15 cellular contexts compared by ENCODE assay signal in genomic region chr1:150954708-150955107, GRCh38. TPM values are rescaled to one million over a fixed set of nuclear protein-coding genes. Genes with fewer than 3 reads are reported as not detected.
A peak's percentile ranks its signal among the peaks of the same experiment; 100 is the strongest.
DNase-seq lines count a peak whose midpoint lies in the region; ATAC-seq, FAIRE-seq and TF ChIP-seq lines count a peak whose summit lies in the region.
"Had no signal": no experiment of that assay in that cellular context is flagged by ENCODE, and none has a peak within 500 bp of the region (broad histone marks: within the 10 kb centered on the region; RNA-seq: fewer than 3 reads in every experiment).

No MANE protein-coding gene starts in this region.

- H3K9ac ChIP-seq in K562 (ENCODE audit: insufficient read depth in 1 of 2, low read depth in 2 of 2, low read length in 2 of 2): no peak overlapping the region
- H3K9ac ChIP-seq: BLaER1 had no signal

- ATAC-seq in K562 (peak; percentile 55; the same call in 1 of the 3 replicates), HG02798 (IDR thresholded peaks at IDR 0.05; ENCODE audit: poor library complexity, unreplicated experiment) (no peak)
- no peak for ATAC-seq in naive thymus-derived CD4-positive, alpha-beta T cell

- no peaks in the 10 kb centered on the region for H3K27me3 Mint-ChIP-seq in CD4-positive, alpha-beta memory T cell
- H3K27me3 Mint-ChIP-seq in naive thymus-derived CD4-positive, alpha-beta T cell: no peaks in the 10 kb centered on the region
- no peaks in the 10 kb centered on the region for H3K27me3 Mint-ChIP-seq in glutamatergic neuron (ENCODE audit: unreplicated experiment)

- no peaks in the 10 kb centered on the region for H3K9me3 Mint-ChIP-seq in CD4-positive, alpha-beta memory T cell
- H3K9me3 Mint-ChIP-seq in naive thymus-derived CD4-positive, alpha-beta T cell: no peaks in the 10 kb centered on the region
- H3K9me3 Mint-ChIP-seq in glutamatergic neuron (ENCODE audit: unreplicated experiment): no peaks in the 10 kb centered on the region

- in situ Hi-C loops in K562 (cut with MboI): no loop called here

- peak overlapping the region in 4 of 7 donors; percentile 1 to 22 (median 13) for H3K27ac Mint-ChIP-seq in CD4-positive, alpha-beta memory T cell
- peak overlapping the region in 3 of 9 donors; percentile 13 to 57 (median 23) for H3K27ac Mint-ChIP-seq in naive thymus-derived CD4-positive, alpha-beta T cell
- no peak overlapping the region for H3K27ac Mint-ChIP-seq in glutamatergic neuron (ENCODE audit: unreplicated experiment)

- WGBS in K562 (ENCODE audit: insufficient coverage, low coverage, missing lambda C conversion rate): 80% methylated on average over 3 of the region's 3 CpGs
- 93 to 97% (median 94%) methylated on average over 3 of the region's 3 CpGs for whole genome bisulfite sequencing in spleen, 5 donors

- H3K4me3 ChIP-seq in CD4-positive, alpha-beta memory T cell (ENCODE audit: low read length in 2 of 2): no peak overlapping the region
- H3K4me3 ChIP-seq in K562 (no peak overlapping the region), spleen (no peak overlapping the region)
- H3K4me3 ChIP-seq in naive thymus-derived CD4-positive, alpha-beta T cell (ENCODE audit: low read length): no peak overlapping the region
- H3K4me3 ChIP-seq: BLaER1 had no signal

- H3K9me3 ChIP-seq in CD4-positive, alpha-beta memory T cell (ENCODE audit: control insufficient read depth in 1 of 2, low read length in 2 of 2): no peaks in the 10 kb centered on the region
- H3K9me3 ChIP-seq in K562 (replicated peaks; ENCODE audit: control insufficient read depth, insufficient read depth, low read depth, low read length) (no peaks in the 10 kb centered on the region), spleen (no peaks in the 10 kb centered on the region)
- H3K9me3 ChIP-seq in naive thymus-derived CD4-positive, alpha-beta T cell (ENCODE audit: control insufficient read depth in 2 of 3, low read length in 3 of 3): no peaks in the 10 kb centered on the region
- H3K9me3 ChIP-seq: BLaER1 had no signal

- no peaks in the 10 kb centered on the region for H3K27me3 ChIP-seq in CD4-positive, alpha-beta memory T cell (ENCODE audit: insufficient read depth, low read length)
- no peaks in the 10 kb centered on the region for H3K27me3 ChIP-seq in K562 (ENCODE audit: control insufficient read depth in 2 of 2, insufficient read depth in 2 of 2, low read length in 2 of 2)
- H3K27me3 ChIP-seq in spleen (replicated peaks in 1 of 7): no peaks in the 10 kb centered on the region
- no peaks in the 10 kb centered on the region for H3K27me3 ChIP-seq in naive thymus-derived CD4-positive, alpha-beta T cell (ENCODE audit: control insufficient read depth in 2 of 2, insufficient read depth in 2 of 2, low read length in 2 of 2)
- H3K27me3 ChIP-seq: BLaER1 had no signal

- H3K36me3 Mint-ChIP-seq in CD4-positive, alpha-beta memory T cell: peaks cover 50 to 75% of the 10 kb centered on the region in 2 donors
- H3K36me3 Mint-ChIP-seq in naive thymus-derived CD4-positive, alpha-beta T cell: peaks cover 26 to 59% (median 33%) of the 10 kb centered on the region in 5 donors
- H3K36me3 Mint-ChIP-seq in glutamatergic neuron (ENCODE audit: unreplicated experiment): peaks cover 5% of the 10 kb centered on the region

- no peaks in the 10 kb centered on the region for H4K20me1 ChIP-seq in K562 (replicated peaks; ENCODE audit: control insufficient read depth, insufficient read depth, low read length)
- H4K20me1 ChIP-seq: BLaER1 had no signal

- H3K9me1 ChIP-seq in K562 (ENCODE audit: control insufficient read depth, insufficient read depth, low read length): no peaks in the 10 kb centered on the region

- intact Hi-C loops in CD4-positive, alpha-beta memory T cell (cut with micrococcal nuclease): no loop called here
- intact Hi-C loops in K562 (cut with micrococcal nuclease) (no loop called here), spleen (cut with DNase I; ENCODE audit: low total_unique reads) (no loop called here)
- intact Hi-C loops in naive thymus-derived CD4-positive, alpha-beta T cell (cut with micrococcal nuclease): no loop called here

- TF ChIP-seq CTCF in K562 (IDR thresholded peaks at IDR 0.05 in 2 of 3, conservative IDR thresholded peaks at IDR 0.05 in 1 of 3; ENCODE audit: insufficient read depth in 2 of 3, low read depth in 1 of 3, low read length in 3 of 3) (no peak), spleen (IDR thresholded peaks at IDR 0.05 in 8 of 11, conservative IDR thresholded peaks at IDR 0.05 in 3 of 11) (no peak), glutamatergic neuron (IDR thresholded peaks at IDR 0.05; ENCODE audit: partially characterized antibody, unreplicated experiment) (no peak)

- no peaks in the 10 kb centered on the region for H3K79me2 ChIP-seq in K562 (ENCODE audit: control insufficient read depth, insufficient read depth, low read length)

- peaks cover 48% of the 10 kb centered on the region for H3K36me3 ChIP-seq in CD4-positive, alpha-beta memory T cell (ENCODE audit: insufficient read depth, low read length)
- H3K36me3 ChIP-seq in K562 (ENCODE audit: control insufficient read depth, insufficient read depth, low read length) (peaks cover 75% of the 10 kb centered on the region), spleen (peaks cover 0 to 100% (median 89%) of the 10 kb centered on the region in 6 donors)
- peaks cover 20 to 66% (median 21%) of the 10 kb centered on the region in 3 experiments for H3K36me3 ChIP-seq in naive thymus-derived CD4-positive, alpha-beta T cell (ENCODE audit: control insufficient read depth in 2 of 3, insufficient read depth in 3 of 3, low read length in 3 of 3)

- TF ChIP-seq RAD21 in K562 (CRISPR knock-in tag; conservative IDR thresholded peaks at IDR 0.05 in 1 of 2, IDR thresholded peaks at IDR 0.05 in 1 of 2): no peak

- TF ChIP-seq EP300 in K562 (IDR thresholded peaks at IDR 0.05; ENCODE audit: low read length): no peak

- no peak overlapping the region for H3K4me3 Mint-ChIP-seq in CD4-positive, alpha-beta memory T cell
- no peak overlapping the region for H3K4me3 Mint-ChIP-seq in naive thymus-derived CD4-positive, alpha-beta T cell
- H3K4me3 Mint-ChIP-seq in glutamatergic neuron (ENCODE audit: unreplicated experiment): no peak overlapping the region

- H3K4me2 ChIP-seq in K562 (ENCODE audit: insufficient read depth, low read length): no peak overlapping the region
- H3K4me2 ChIP-seq: BLaER1 had no signal

- H2AFZ ChIP-seq in K562 (ENCODE audit: low read depth, low read length): no peak overlapping the region

- TF ChIP-seq POLR2A in K562 (conservative IDR thresholded peaks at IDR 0.05) (no peak), spleen (IDR thresholded peaks at IDR 0.05) (no peak)

- no peak for FAIRE-seq in K562 (lab: Jason Lieb, UNC)

- H3K27ac ChIP-seq in CD4-positive, alpha-beta memory T cell (ENCODE audit: low read depth, low read length): no peak overlapping the region
- H3K27ac ChIP-seq in K562 (ENCODE audit: extremely low read depth, low read depth, low read length): no peak overlapping the region
- no peak overlapping the region for H3K27ac ChIP-seq in spleen
- H3K27ac ChIP-seq in naive thymus-derived CD4-positive, alpha-beta T cell (ENCODE audit: low read depth, low read length): no peak overlapping the region
- H3K27ac ChIP-seq: BLaER1 had no signal

- H3K4me1 ChIP-seq in CD4-positive, alpha-beta memory T cell (ENCODE audit: insufficient read depth, low read length): no peaks in the 10 kb centered on the region
- H3K4me1 ChIP-seq in K562 (replicated peaks in 1 of 2; ENCODE audit: control insufficient read depth in 2 of 2, insufficient read depth in 2 of 2, low read length in 2 of 2) (no peaks in the 10 kb centered on the region), spleen (no peaks in the 10 kb centered on the region)
- no peaks in the 10 kb centered on the region for H3K4me1 ChIP-seq in naive thymus-derived CD4-positive, alpha-beta T cell (ENCODE audit: control insufficient read depth in 2 of 2, insufficient read depth in 2 of 2, low read length in 2 of 2)
- H3K4me1 ChIP-seq: BLaER1 had no signal

- peaks cover 0 to 2% (median 0%) of the 10 kb centered on the region in 4 donors for H3K4me1 Mint-ChIP-seq in CD4-positive, alpha-beta memory T cell
- H3K4me1 Mint-ChIP-seq in naive thymus-derived CD4-positive, alpha-beta T cell: peaks cover 0 to 6% (median 0%) of the 10 kb centered on the region in 7 donors
- no peaks in the 10 kb centered on the region for H3K4me1 Mint-ChIP-seq in glutamatergic neuron (ENCODE audit: low read depth, unreplicated experiment)

- POLR2A ChIA-PET in CD4-positive, alpha-beta memory T cell (lab: Charles Lee; ENCODE audit: partially characterized antibody): no interaction called here
- POLR2A ChIA-PET in K562 (lab: Yijun Ruan, JAX): interaction anchor here (0.7 to 6.5 kb wide), 5 partner anchors 8 to 52 kb away, joined by 3 to 64 read pairs (median 3); partner anchors contain the start of genes CERS2 and MINDY1
- POLR2A ChIA-PET in naive thymus-derived CD4-positive, alpha-beta T cell (lab: Charles Lee): interaction anchor here (0.7 kb wide), 1 partner anchor 44 kb away, joined by 3 read pairs; no protein-coding TSS in a partner anchor

- DNase-seq in activated CD8-positive, alpha-beta memory T cell treated with anti-CD3 and anti-CD28 coated beads, Interleukin-2, amount 50 U/mL, for 48 hours: peak; percentile 1
- no peak for DNase-seq in activated CD8-positive, alpha-beta memory T cell treated with anti-CD3 and anti-CD28 coated beads, Interleukin-2, amount 50 U/mL, for 4 hours
- DNase-seq in CD4-positive, alpha-beta memory T cell: no peak
- DNase-seq in K562 (ENCODE audit: extremely low read depth in 1 of 4, low spot score in 3 of 4): peak in 1 of 4 experiments; percentile 7
- peak; percentile 6 for DNase-seq in spleen
- DNase-seq in naive thymus-derived CD4-positive, alpha-beta T cell: no peak
- DNase-seq in glutamatergic neuron: no peak
- DNase-seq: 8988T, AML-193, Calu3, DMS 273 treated with DMSO at 0.1 percent for 48 hours, HCEC 1CT had no signal

- BruUV-seq in K562 (replicated peaks; lab: Mats Ljungman, UMichigan): no TSS peak

- CTCF ChIA-PET in CD4-positive, alpha-beta memory T cell (lab: Charles Lee; ENCODE audit: partially characterized antibody): no interaction called here
- CTCF ChIA-PET in K562 (lab: Yijun Ruan, JAX; ENCODE audit: low intra/inter-chr PET ratio): interaction anchor here (0.6 kb wide), 1 partner anchor 23 kb away, joined by 4 read pairs; no protein-coding TSS in a partner anchor
- CTCF ChIA-PET in naive thymus-derived CD4-positive, alpha-beta T cell (lab: Charles Lee): interaction anchor here (1.0 kb wide), 1 partner anchor 23 kb away, joined by 4 read pairs; no protein-coding TSS in a partner anchor

RNA-seq across cellular contexts. Expression of gene CERS2, which starts 19.9 kb away (rescaled TPM):
- total RNA-seq in CD4-positive, alpha-beta memory T cell: 100 to 1,000 TPM; 145 to 149 TPM
- polyA plus RNA-seq in CD4-positive, alpha-beta memory T cell: 100 to 1,000 TPM; 184 to 206 TPM
- total RNA-seq in K562 (2011; cell fraction: chromatin; rRNA removed; ENCODE audit: low replicate concordance): 248 and 437 TPM in 2 replicates
- 367 and 410 TPM in 2 replicates for total RNA-seq in K562 (2011; cell fraction: nucleolus; rRNA removed)
- 413 and 472 TPM in 2 replicates for total RNA-seq in K562 (2011; cell fraction: nucleoplasm; rRNA removed)
- 103 and 124 TPM in 2 replicates for total RNA-seq in K562 (2014; rRNA removed)
- total RNA-seq in K562 (2014; rRNA removed; fragmentation: Illumina TruSeq; extraction: Trizol): 147 and 163 TPM in 2 replicates
- total RNA-seq in K562 (2015; rRNA removed; fragmentation: Illumina TruSeq; extraction: Trizol): 127 and 129 TPM in 2 replicates
- total RNA-seq in K562 (2021): 233 and 235 TPM in 2 replicates
- polyA plus RNA-seq in K562 (2011; rRNA removed): 170 and 234 TPM in 2 replicates
- 171 and 248 TPM in 2 replicates for polyA plus RNA-seq in K562 (2011; cell fraction: cytosol; rRNA removed)
- polyA plus RNA-seq in K562 (2011; cell fraction: nucleus; rRNA removed): 320 and 498 TPM in 2 replicates
- polyA plus RNA-seq in K562 (2012): 121 and 218 TPM in 2 replicates
- polyA plus RNA-seq in K562 (2014; fragmentation: Illumina TruSeq; extraction: Trizol): 272 and 295 TPM in 2 replicates
- polyA plus RNA-seq in K562 (2014; fragmentation: Nextera tagmentation; extraction: Ambion mirVana): 10 to 100 TPM; 23.4 to 30.0 TPM
- polyA plus RNA-seq in K562 (2014; rRNA removed): 132 and 136 TPM in 2 replicates
- 208 and 219 TPM in 2 replicates for polyA minus RNA-seq in K562 (2011; rRNA and poly(A)+ RNA removed)
- polyA minus RNA-seq in K562 (2011; cell fraction: cytosol; rRNA and poly(A)+ RNA removed): 96.4 and 123 TPM in 2 replicates
- 53.7 and 99.9 TPM in 2 replicates for polyA minus RNA-seq in K562 (2011; cell fraction: nucleus; rRNA and poly(A)+ RNA removed)
- total RNA-seq in spleen: 100 to 1,000 TPM in 3 of 7 donors, 10 to 100 TPM in 4; 71.8 to 128 (median 98.1) TPM
- 10 to 100 TPM; 63.4 to 69.9 (median 65.1) TPM for polyA plus RNA-seq in spleen
- 100 to 1,000 TPM; 101 to 169 (median 136) TPM for total RNA-seq in naive thymus-derived CD4-positive, alpha-beta T cell
- polyA plus RNA-seq in naive thymus-derived CD4-positive, alpha-beta T cell: 100 to 1,000 TPM; 109 to 179 TPM
- total RNA-seq in glutamatergic neuron (ENCODE audit: unreplicated experiment): 94.2 TPM

RNA-seq across cellular contexts. Expression of gene ANXA9, which starts 27.4 kb away (rescaled TPM):
- under 1 TPM in 1 of 2 experiments, not detected in 1; 0.17 TPM for total RNA-seq in CD4-positive, alpha-beta memory T cell
- polyA plus RNA-seq in CD4-positive, alpha-beta memory T cell: under 1 TPM; 0.23 to 0.33 TPM
- total RNA-seq in K562 (2011; cell fraction: chromatin; rRNA removed; ENCODE audit: low replicate concordance): 1.5 and 3.7 TPM in 2 replicates
- total RNA-seq in K562 (2011; cell fraction: nucleolus; rRNA removed): 1.6 and 1.7 TPM in 2 replicates
- 1.1 and 1.2 TPM in 2 replicates for total RNA-seq in K562 (2011; cell fraction: nucleoplasm; rRNA removed)
- total RNA-seq in K562 (2014; rRNA removed) (0.36 and 0.49 TPM in 2 replicates), K562 (2014; rRNA removed; fragmentation: Illumina TruSeq; extraction: Trizol) (0.48 and 0.58 TPM in 2 replicates), K562 (2015; rRNA removed; fragmentation: Illumina TruSeq; extraction: Trizol) (0.87 and 1.1 TPM in 2 replicates), K562 (2021) (0.55 and 0.96 TPM in 2 replicates), spleen (under 1 TPM in 5 of 7 donors, not detected in 2; 0.13 to 0.92 (median 0.51) TPM), glutamatergic neuron (ENCODE audit: unreplicated experiment) (not detected)
- polyA plus RNA-seq in K562 (2011; rRNA removed) (0.88 and 1.6 TPM in 2 replicates), K562 (2014; fragmentation: Illumina TruSeq; extraction: Trizol) (0.79 and 1.1 TPM in 2 replicates), K562 (2014; fragmentation: Nextera tagmentation; extraction: Ambion mirVana) (under 1 TPM; 0.24 to 0.57 TPM), K562 (2014; rRNA removed) (0.56 and 1.2 TPM in 2 replicates), spleen (under 1 TPM; 0.12 to 0.32 (median 0.22) TPM)
- 1.3 and 3.2 TPM in 2 replicates for polyA plus RNA-seq in K562 (2011; cell fraction: cytosol; rRNA removed)
- polyA plus RNA-seq in K562 (2011; cell fraction: nucleus; rRNA removed): 1.7 and 2.9 TPM in 2 replicates
- polyA plus RNA-seq in K562 (2012): 2.6 and 3.4 TPM in 2 replicates
- 0.99 and 1.5 TPM in 2 replicates for polyA minus RNA-seq in K562 (2011; rRNA and poly(A)+ RNA removed)
- 1.2 TPM in 1 of 2 replicates, not detected in the other for polyA minus RNA-seq in K562 (2011; cell fraction: cytosol; rRNA and poly(A)+ RNA removed)
- polyA minus RNA-seq in K562 (2011; cell fraction: nucleus; rRNA and poly(A)+ RNA removed): 1.2 and 1.3 TPM in 2 replicates
- total RNA-seq in naive thymus-derived CD4-positive, alpha-beta T cell: not detected
- under 1 TPM; 0.17 to 0.38 TPM for polyA plus RNA-seq in naive thymus-derived CD4-positive, alpha-beta T cell
- total RNA-seq: Daoy had no signal

RNA-seq across cellular contexts. Expression of gene SETDB1, which starts 28.5 kb away (rescaled TPM):
- total RNA-seq in CD4-positive, alpha-beta memory T cell: 10 to 100 TPM; 71.4 to 72.6 TPM
- polyA plus RNA-seq in CD4-positive, alpha-beta memory T cell: 10 to 100 TPM in 1 of 2 donors, 1 to 10 TPM in 1; 9.8 to 14.2 TPM
- 217 and 258 TPM in 2 replicates for total RNA-seq in K562 (2011; cell fraction: chromatin; rRNA removed; ENCODE audit: low replicate concordance)
- 89.1 and 94.5 TPM in 2 replicates for total RNA-seq in K562 (2011; cell fraction: nucleolus; rRNA removed)
- total RNA-seq in K562 (2011; cell fraction: nucleoplasm; rRNA removed): 122 and 127 TPM in 2 replicates
- total RNA-seq in K562 (2014; rRNA removed) (24.0 and 33.0 TPM in 2 replicates), K562 (2014; rRNA removed; fragmentation: Illumina TruSeq; extraction: Trizol) (44.5 and 48.9 TPM in 2 replicates), K562 (2015; rRNA removed; fragmentation: Illumina TruSeq; extraction: Trizol) (38.0 and 38.2 TPM in 2 replicates), K562 (2021) (43.8 and 46.3 TPM in 2 replicates), spleen (10 to 100 TPM; 50.0 to 82.4 (median 62.7) TPM), glutamatergic neuron (ENCODE audit: unreplicated experiment) (57.0 TPM)
- polyA plus RNA-seq in K562 (2011; rRNA removed) (64.4 and 66.9 TPM in 2 replicates), K562 (2014; fragmentation: Illumina TruSeq; extraction: Trizol) (43.9 and 50.1 TPM in 2 replicates), K562 (2014; fragmentation: Nextera tagmentation; extraction: Ambion mirVana) (10 to 100 TPM; 21.5 to 21.8 TPM), K562 (2014; rRNA removed) (36.3 and 42.0 TPM in 2 replicates), spleen (10 to 100 TPM; 16.9 to 28.0 (median 27.7) TPM)
- 26.5 and 39.1 TPM in 2 replicates for polyA plus RNA-seq in K562 (2011; cell fraction: cytosol; rRNA removed)
- 77.6 and 108 TPM in 2 replicates for polyA plus RNA-seq in K562 (2011; cell fraction: nucleus; rRNA removed)
- 35.4 and 36.2 TPM in 2 replicates for polyA plus RNA-seq in K562 (2012)
- 128 and 129 TPM in 2 replicates for polyA minus RNA-seq in K562 (2011; rRNA and poly(A)+ RNA removed)
- 31.8 and 36.6 TPM in 2 replicates for polyA minus RNA-seq in K562 (2011; cell fraction: cytosol; rRNA and poly(A)+ RNA removed)
- 26.4 and 49.3 TPM in 2 replicates for polyA minus RNA-seq in K562 (2011; cell fraction: nucleus; rRNA and poly(A)+ RNA removed)
- 10 to 100 TPM; 57.3 to 94.9 (median 61.7) TPM for total RNA-seq in naive thymus-derived CD4-positive, alpha-beta T cell
- polyA plus RNA-seq in naive thymus-derived CD4-positive, alpha-beta T cell: 10 to 100 TPM; 13.4 to 16.7 TPM

RNA-seq across cellular contexts. Expression of gene MINDY1, which starts 52.0 kb away (rescaled TPM):
- total RNA-seq in CD4-positive, alpha-beta memory T cell: 10 to 100 TPM; 31.4 to 32.1 TPM
- 10 to 100 TPM in 1 of 2 donors, 1 to 10 TPM in 1; 6.5 to 17.6 TPM for polyA plus RNA-seq in CD4-positive, alpha-beta memory T cell
- 16.9 and 36.3 TPM in 2 replicates for total RNA-seq in K562 (2011; cell fraction: chromatin; rRNA removed; ENCODE audit: low replicate concordance)
- 15.0 and 17.3 TPM in 2 replicates for total RNA-seq in K562 (2011; cell fraction: nucleolus; rRNA removed)
- total RNA-seq in K562 (2011; cell fraction: nucleoplasm; rRNA removed): 15.4 and 19.2 TPM in 2 replicates
- total RNA-seq in K562 (2014; rRNA removed) (6.0 and 8.2 TPM in 2 replicates), K562 (2014; rRNA removed; fragmentation: Illumina TruSeq; extraction: Trizol) (5.6 TPM in 2 replicates), K562 (2015; rRNA removed; fragmentation: Illumina TruSeq; extraction: Trizol) (5.9 and 6.7 TPM in 2 replicates), K562 (2021) (8.6 and 9.8 TPM in 2 replicates), spleen (10 to 100 TPM; 23.8 to 51.1 (median 31.4) TPM), glutamatergic neuron (ENCODE audit: unreplicated experiment) (26.2 TPM)
- polyA plus RNA-seq in K562 (2011; rRNA removed) (4.3 and 5.4 TPM in 2 replicates), K562 (2014; fragmentation: Illumina TruSeq; extraction: Trizol) (9.1 and 11.0 TPM in 2 replicates), K562 (2014; fragmentation: Nextera tagmentation; extraction: Ambion mirVana) (1 to 10 TPM in 1 of 2 experiments, under 1 TPM in 1; 0.49 to 1.4 TPM), K562 (2014; rRNA removed) (6.0 and 6.1 TPM in 2 replicates), spleen (10 to 100 TPM in 1 of 3 donors, 1 to 10 TPM in 2; 3.3 to 10.4 (median 3.9) TPM)
- polyA plus RNA-seq in K562 (2011; cell fraction: cytosol; rRNA removed): 5.1 and 6.6 TPM in 2 replicates
- polyA plus RNA-seq in K562 (2011; cell fraction: nucleus; rRNA removed): 12.9 and 19.3 TPM in 2 replicates
- polyA plus RNA-seq in K562 (2012): 7.4 and 12.9 TPM in 2 replicates
- polyA minus RNA-seq in K562 (2011; rRNA and poly(A)+ RNA removed): 5.2 and 7.1 TPM in 2 replicates
- 6.5 and 7.9 TPM in 2 replicates for polyA minus RNA-seq in K562 (2011; cell fraction: cytosol; rRNA and poly(A)+ RNA removed)
- 4.6 and 4.8 TPM in 2 replicates for polyA minus RNA-seq in K562 (2011; cell fraction: nucleus; rRNA and poly(A)+ RNA removed)
- 10 to 100 TPM; 24.6 to 53.4 (median 29.9) TPM for total RNA-seq in naive thymus-derived CD4-positive, alpha-beta T cell
- 10 to 100 TPM; 12.8 to 33.1 TPM for polyA plus RNA-seq in naive thymus-derived CD4-positive, alpha-beta T cell

RNA-seq across cellular contexts. Expression of gene PRUNE1, which starts 53.5 kb away (rescaled TPM):
- total RNA-seq in CD4-positive, alpha-beta memory T cell: 10 to 100 TPM; 35.0 to 38.9 TPM
- polyA plus RNA-seq in CD4-positive, alpha-beta memory T cell: 10 to 100 TPM; 52.6 to 59.0 TPM
- 30.9 and 35.7 TPM in 2 replicates for total RNA-seq in K562 (2011; cell fraction: chromatin; rRNA removed; ENCODE audit: low replicate concordance)
- 17.5 and 18.4 TPM in 2 replicates for total RNA-seq in K562 (2011; cell fraction: nucleolus; rRNA removed)
- total RNA-seq in K562 (2011; cell fraction: nucleoplasm; rRNA removed): 26.4 and 27.8 TPM in 2 replicates
- total RNA-seq in K562 (2014; rRNA removed) (20.8 and 24.8 TPM in 2 replicates), K562 (2014; rRNA removed; fragmentation: Illumina TruSeq; extraction: Trizol) (23.1 and 25.4 TPM in 2 replicates), K562 (2015; rRNA removed; fragmentation: Illumina TruSeq; extraction: Trizol) (23.2 and 25.4 TPM in 2 replicates), K562 (2021) (26.2 and 26.6 TPM in 2 replicates), spleen (10 to 100 TPM; 15.7 to 22.6 (median 17.7) TPM), glutamatergic neuron (ENCODE audit: unreplicated experiment) (14.9 TPM)
- polyA plus RNA-seq in K562 (2011; rRNA removed) (48.3 and 49.9 TPM in 2 replicates), K562 (2014; fragmentation: Illumina TruSeq; extraction: Trizol) (33.7 and 43.4 TPM in 2 replicates), K562 (2014; fragmentation: Nextera tagmentation; extraction: Ambion mirVana) (10 to 100 TPM; 16.7 to 27.7 TPM), K562 (2014; rRNA removed) (26.2 and 26.7 TPM in 2 replicates), spleen (10 to 100 TPM in 1 of 3 donors, 1 to 10 TPM in 2; 9.2 to 12.8 (median 9.9) TPM)
- 44.2 and 59.4 TPM in 2 replicates for polyA plus RNA-seq in K562 (2011; cell fraction: cytosol; rRNA removed)
- 25.7 and 33.3 TPM in 2 replicates for polyA plus RNA-seq in K562 (2011; cell fraction: nucleus; rRNA removed)
- 20.7 and 32.8 TPM in 2 replicates for polyA plus RNA-seq in K562 (2012)
- 46.5 and 49.2 TPM in 2 replicates for polyA minus RNA-seq in K562 (2011; rRNA and poly(A)+ RNA removed)
- polyA minus RNA-seq in K562 (2011; cell fraction: cytosol; rRNA and poly(A)+ RNA removed): 21.6 and 22.0 TPM in 2 replicates
- polyA minus RNA-seq in K562 (2011; cell fraction: nucleus; rRNA and poly(A)+ RNA removed): 7.1 and 15.2 TPM in 2 replicates
- 10 to 100 TPM; 13.3 to 41.8 (median 17.2) TPM for total RNA-seq in naive thymus-derived CD4-positive, alpha-beta T cell
- polyA plus RNA-seq in naive thymus-derived CD4-positive, alpha-beta T cell: 10 to 100 TPM; 54.6 to 68.8 TPM

Comparison
In these comparisons a context has a peak if more than half of its experiments do, and no peak if none do; other contexts are left out.
1. DNase-seq: peak in activated CD8-positive, alpha-beta memory T cell treated with anti-CD3 and anti-CD28 coated beads, Interleukin-2, amount 50 U/mL, for 48 hours (single experiment) and spleen (single experiment); none in activated CD8-positive, alpha-beta memory T cell treated with anti-CD3 and anti-CD28 coated beads, Interleukin-2, amount 50 U/mL, for 4 hours (single experiment), CD4-positive, alpha-beta memory T cell (0 of 5), naive thymus-derived CD4-positive, alpha-beta T cell (0 of 9) and glutamatergic neuron (single experiment).